In the genomic region with DNA sequence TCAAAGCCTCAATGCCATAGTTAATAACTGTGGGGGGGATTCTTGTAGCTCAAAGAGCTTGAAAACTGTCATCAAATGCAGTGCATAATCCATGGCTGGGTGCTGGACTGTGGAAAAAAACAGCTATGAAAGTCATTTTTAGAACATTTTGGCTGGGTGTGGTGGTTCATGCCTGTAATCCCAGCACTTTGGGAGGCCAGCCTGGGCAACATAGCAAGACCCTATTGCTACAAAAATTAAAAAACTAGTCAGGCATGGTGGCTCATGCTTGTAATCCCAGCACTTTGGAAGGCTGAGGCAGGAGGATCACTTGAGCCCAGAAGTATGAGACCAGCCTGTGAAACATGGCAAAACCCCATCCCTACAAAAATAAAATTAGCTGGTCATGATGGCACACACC, we compare ENCODE assay signal across 25 cellular contexts. TPM values are rescaled to one million over a fixed set of nuclear protein-coding genes. Genes with fewer than 3 reads are reported as not detected.
"Had no signal": no experiment of that assay in that cellular context is flagged by ENCODE, and none has a peak within 500 bp of the region (broad histone marks: within the 10 kb centered on the region; RNA-seq: fewer than 3 reads in every experiment).

No MANE protein-coding gene starts in this region.

- H3K27ac ChIP-seq: epithelial cell of prostate, heart left ventricle, hepatocyte, lower lobe of right lung, ovary, psoas muscle, skin epidermis, spleen, suprapubic skin, upper lobe of left lung had no signal

- H3K4me3 ChIP-seq: gastroesophageal sphincter, heart left ventricle, hepatocyte, lower lobe of right lung, ovary, psoas muscle, skin epidermis, spleen, suprapubic skin, tibial nerve, upper lobe of left lung had no signal

- H3K4me2 ChIP-seq: hepatocyte had no signal

- H3K79me2 ChIP-seq: hepatocyte had no signal

- H3K36me3 ChIP-seq: ovary had no signal

- H3K27me3 ChIP-seq: gastroesophageal sphincter, heart left ventricle, hepatocyte, ovary, spleen, suprapubic skin, tibial nerve, upper lobe of left lung had no signal

- H3K4me1 ChIP-seq: gastroesophageal sphincter, heart left ventricle, lower lobe of right lung, psoas muscle, spleen, suprapubic skin, upper lobe of left lung had no signal

- ATAC-seq: esophagus mucosa; gastroesophageal sphincter; heart left ventricle; left ventricle myocardium superior; lower lobe of right lung; naive thymus-derived CD8-positive, alpha-beta T cell; psoas muscle; right cardiac atrium; stimulated activated naive B cell treated with anti-CD40 and anti-IgM and Interleukin-4, amounts not matched to agents 10 μg/mL and 1 μg/mL and 100 μg/mL, for 72 hours had no signal

- H3K9me3 ChIP-seq: gastroesophageal sphincter, heart left ventricle, lower lobe of right lung, ovary, psoas muscle, spleen, suprapubic skin, tibial nerve, upper lobe of left lung had no signal

- FAIRE-seq: kidney, urothelium cell line had no signal

- H2AFZ ChIP-seq: hepatocyte had no signal

- DNase-seq: effector CD8-positive, alpha-beta T cell; endodermal cell; foreskin fibroblast; heart left ventricle; kidney; left ventricle myocardium superior; lower lobe of right lung; naive thymus-derived CD8-positive, alpha-beta T cell; nephron progenitor cell; ovary; psoas muscle; right cardiac atrium; spleen; stimulated activated CD4-positive, alpha-beta T cell treated with anti-CD3 and anti-CD28 coated beads, Interleukin-4, amount 100 ng/mL, for 4 hours; stimulated activated naive B cell treated with anti-CD40 and anti-IgM and Interleukin-4, amounts not matched to agents 10 μg/mL and 1 μg/mL and 100 μg/mL, for 72 hours; upper lobe of left lung had no signal

RNA-seq across cellular contexts. Expression of a gene that starts 32.6 kb away (rescaled TPM):
- total RNA-seq: myocyte had no signal
